15 cellular contexts compared by ENCODE assay signal in genomic region chr6:23027281-23027680, GRCh38.
DNase-seq lines count a peak whose midpoint lies in the region; ATAC-seq and TF ChIP-seq lines count a peak whose summit lies in the region.
"Had no signal": no experiment of that assay in that cellular context is flagged by ENCODE, and none has a peak within 500 bp of the region (broad histone marks: within the 10 kb centered on the region; RNA-seq: fewer than 3 reads in every experiment).

No MANE protein-coding gene starts in this region.

- H3K36me3 Mint-ChIP-seq in MCF 10A (ENCODE audit: insufficient read depth, unreplicated experiment), result no peaks in the 10 kb centered on the region
- no peaks in the 10 kb centered on the region for H3K36me3 Mint-ChIP-seq in type B pancreatic cell
- H3K36me3 Mint-ChIP-seq in activated naive CD8-positive, alpha-beta T cell treated with anti-CD3 and anti-CD28 coated beads, Interleukin-2, amount 50 U/mL, for 24 hours (ENCODE audit: low read depth), result no peaks in the 10 kb centered on the region

- H3K4me3 ChIP-seq in mammary epithelial cell (replicated peaks in 1 of 3; ENCODE audit: insufficient read depth in 1 of 3, low read depth in 2 of 3, low read length in 3 of 3), result no peak overlapping the region
- H3K4me3 ChIP-seq: body of pancreas, left ventricle myocardium inferior, psoas muscle had no signal

- POLR2A ChIA-PET in MCF 10A (lab: Yijun Ruan, JAX), result interaction anchor here (0.8 kb wide), 1 partner anchor 10 kb away, joined by 3 read pairs; no protein-coding TSS in a partner anchor

- in situ Hi-C loops in mammary epithelial cell (cut with MboI; ENCODE audit: low sequenced_read_pairs in 2 of 2) (no loop called here), SK-MEL-5 (cut with HindIII; ENCODE audit: low pct_unique_long_range_greater_than_20kb, low sequenced_read_pairs) (no loop called here)

- CTCF ChIA-PET in mammary epithelial cell (lab: Charles Lee; ENCODE audit: low non-redundant PET), result no interaction called here
- CTCF ChIA-PET in MCF 10A (lab: Yijun Ruan, JAX), result no interaction called here

- TF ChIP-seq CTCF in mammary epithelial cell (conservative IDR thresholded peaks at IDR 0.05 in 1 of 2, IDR thresholded peaks at IDR 0.05 in 1 of 2; ENCODE audit: extremely low read depth in 1 of 2, insufficient read depth in 1 of 2, low read depth in 1 of 2, low read length in 2 of 2) (no peak), MCF 10A (IDR thresholded peaks at IDR 0.05; ENCODE audit: unreplicated experiment) (no peak), type B pancreatic cell (conservative IDR thresholded peaks at IDR 0.05) (no peak)

- no peak overlapping the region for H3K9ac ChIP-seq in mammary epithelial cell (ENCODE audit: insufficient read depth, low read length)

- no peaks in the 10 kb centered on the region for H3K27me3 ChIP-seq in mammary epithelial cell (ENCODE audit: insufficient read depth, low read length)
- no peaks in the 10 kb centered on the region for H3K27me3 ChIP-seq in layer of hippocampus (ENCODE audit: control insufficient read depth, insufficient read depth, low read length)
- H3K27me3 ChIP-seq: body of pancreas had no signal

- no TSS peak for BruUV-seq in mammary epithelial cell (replicated peaks; lab: Mats Ljungman, UMichigan)
- BruUV-seq in MCF 10A (replicated peaks; lab: Mats Ljungman, UMichigan), result no TSS peak

- dilution Hi-C loops in mammary epithelial cell (cut with HindIII; ENCODE audit: low sequenced_read_pairs), result no loop called here

- H3K79me2 ChIP-seq in mammary epithelial cell (ENCODE audit: insufficient read depth, low read length), result no peaks in the 10 kb centered on the region

- H3K4me1 ChIP-seq in mammary epithelial cell (ENCODE audit: insufficient read depth, low read length), result no peaks in the 10 kb centered on the region
- H3K4me1 ChIP-seq: body of pancreas, left ventricle myocardium inferior, psoas muscle had no signal

- H3K27ac Mint-ChIP-seq in MCF 10A (ENCODE audit: low read depth, unreplicated experiment), result no peak overlapping the region
- peak overlapping the region; percentile 7 for H3K27ac Mint-ChIP-seq in type B pancreatic cell
- H3K27ac Mint-ChIP-seq in activated naive CD8-positive, alpha-beta T cell treated with anti-CD3 and anti-CD28 coated beads, Interleukin-2, amount 50 U/mL, for 24 hours, result no peak overlapping the region

- 6% methylated on average over 5 of the region's 5 CpGs for WGBS in mammary epithelial cell (ENCODE audit: low coverage, missing lambda C conversion rate)

- H3K9me3 Mint-ChIP-seq in MCF 10A (ENCODE audit: unreplicated experiment) (no peaks in the 10 kb centered on the region), type B pancreatic cell (peaks cover 5% of the 10 kb centered on the region)
- no peaks in the 10 kb centered on the region for H3K9me3 Mint-ChIP-seq in activated naive CD8-positive, alpha-beta T cell treated with anti-CD3 and anti-CD28 coated beads, Interleukin-2, amount 50 U/mL, for 24 hours

- peak overlapping the region; percentile 63 for H2AFZ ChIP-seq in mammary epithelial cell (ENCODE audit: low read depth, low read length)

- H3K4me3 Mint-ChIP-seq in MCF 10A (ENCODE audit: unreplicated experiment), result no peak overlapping the region
- H3K4me3 Mint-ChIP-seq in type B pancreatic cell, result peak overlapping the region; percentile 21
- no peak overlapping the region for H3K4me3 Mint-ChIP-seq in activated naive CD8-positive, alpha-beta T cell treated with anti-CD3 and anti-CD28 coated beads, Interleukin-2, amount 50 U/mL, for 24 hours

- H3K4me1 Mint-ChIP-seq in MCF 10A (ENCODE audit: insufficient read depth, unreplicated experiment) (no peaks in the 10 kb centered on the region), type B pancreatic cell (ENCODE audit: unreplicated experiment) (peaks cover 20% of the 10 kb centered on the region)
- no peaks in the 10 kb centered on the region for H3K4me1 Mint-ChIP-seq in activated naive CD8-positive, alpha-beta T cell treated with anti-CD3 and anti-CD28 coated beads, Interleukin-2, amount 50 U/mL, for 24 hours

- no peaks in the 10 kb centered on the region for H4K20me1 ChIP-seq in mammary epithelial cell (ENCODE audit: insufficient read depth, low read length)

- H3K27ac ChIP-seq in mammary epithelial cell (ENCODE audit: insufficient read depth, low read depth, low read length) (no peak overlapping the region), layer of hippocampus (ENCODE audit: low read depth, low read length) (peak overlapping the region; percentile 88)
- H3K27ac ChIP-seq: body of pancreas, left ventricle myocardium inferior, psoas muscle had no signal

- H3K27me3 Mint-ChIP-seq in MCF 10A (ENCODE audit: insufficient read depth, unreplicated experiment), result no peaks in the 10 kb centered on the region
- H3K27me3 Mint-ChIP-seq in type B pancreatic cell, result no peaks in the 10 kb centered on the region
- no peaks in the 10 kb centered on the region for H3K27me3 Mint-ChIP-seq in activated naive CD8-positive, alpha-beta T cell treated with anti-CD3 and anti-CD28 coated beads, Interleukin-2, amount 50 U/mL, for 24 hours

- ATAC-seq in activated CD4-positive, CD25-positive, alpha-beta regulatory T cell treated with anti-CD3 and anti-CD28 coated beads, Interleukin-2, amount 50 U/mL, for 24 hours, result no peak
- ATAC-seq in activated naive CD8-positive, alpha-beta T cell treated with anti-CD3 and anti-CD28 coated beads, Interleukin-2, amount 50 U/mL, for 24 hours, result no peak
- ATAC-seq: body of pancreas, psoas muscle had no signal

- intact Hi-C loops in mammary epithelial cell (cut with micrococcal nuclease) (no loop called here), MCF 10A (cut with micrococcal nuclease) (no loop called here)

- H3K36me3 ChIP-seq in mammary epithelial cell (ENCODE audit: insufficient read depth, low read length), result no peaks in the 10 kb centered on the region
- H3K36me3 ChIP-seq: left ventricle myocardium inferior had no signal

- no peaks in the 10 kb centered on the region for H3K9me3 ChIP-seq in mammary epithelial cell (replicated peaks; ENCODE audit: insufficient read depth, low read length)
- H3K9me3 ChIP-seq: body of pancreas, left ventricle myocardium inferior, psoas muscle had no signal

- no peak overlapping the region for H3K4me2 ChIP-seq in mammary epithelial cell (ENCODE audit: insufficient read depth, low read depth, low read length)

- DNase-seq in mammary epithelial cell, result peak; percentile 36
- no peak for DNase-seq in MCF 10A (ENCODE audit: unreplicated experiment)
- peak; percentile 18 for DNase-seq in SK-MEL-5 (ENCODE audit: low read depth, low spot score)
- no peak for DNase-seq in type B pancreatic cell (ENCODE audit: extremely low spot score, unreplicated experiment)
- DNase-seq in activated naive CD8-positive, alpha-beta T cell treated with anti-CD3 and anti-CD28 coated beads, Interleukin-2, amount 50 U/mL, for 24 hours, result no peak
- DNase-seq in activated CD8-positive, alpha-beta memory T cell treated with anti-CD3 and anti-CD28 coated beads for 24 hours, result no peak
- DNase-seq: activated CD4-positive, alpha-beta T cell treated with anti-CD3 and anti-CD28 coated beads, Interleukin-2, amount 50 U/mL, for 1 hour; body of pancreas; glutamatergic neuron; Karpas-422; left ventricle myocardium inferior; psoas muscle; stimulated activated CD4-positive, alpha-beta T cell treated with anti-CD3 and anti-CD28 coated beads, Interleukin-2, amount 100 ng/mL, for 24 hours had no signal

Comparison
In these comparisons a context has a peak if more than half of its experiments do, and no peak if none do; other contexts are left out.
1. DNase-seq: peak in mammary epithelial cell (single experiment) and SK-MEL-5 (single experiment); none in MCF 10A (single experiment), type B pancreatic cell (single experiment), activated naive CD8-positive, alpha-beta T cell treated with anti-CD3 and anti-CD28 coated beads, Interleukin-2, amount 50 U/mL, for 24 hours (single experiment) and activated CD8-positive, alpha-beta memory T cell treated with anti-CD3 and anti-CD28 coated beads for 24 hours (single experiment).